In genomic region chr1:150808851-150809250, GRCh38 we compare ENCODE assay signal across 20 cellular contexts. TPM values are rescaled to one million over a fixed set of nuclear protein-coding genes. Genes with fewer than 3 reads are reported as not detected.
DNase-seq lines count a peak whose midpoint lies in the region; ATAC-seq, FAIRE-seq and TF ChIP-seq lines count a peak whose summit lies in the region.
"Had no signal": no experiment of that assay in that cellular context is flagged by ENCODE, and none has a peak within 500 bp of the region (broad histone marks: within the 10 kb centered on the region; RNA-seq: fewer than 3 reads in every experiment).

No MANE protein-coding gene starts in this region.

- no peaks in the 10 kb centered on the region for H3K27me3 Mint-ChIP-seq in neural progenitor cell (ENCODE audit: insufficient read depth, low read depth)

- DNase-seq in HCEC 1CT (peak; percentile 68), fibroblast of lung (ENCODE audit: low read depth in 2 of 2) (peak in 1 of 2 donors; percentile 33), neural progenitor cell (ENCODE audit: low spot score) (no peak), transverse colon (no peak), small intestine (no peak)
- no peak for DNase-seq in stimulated activated naive CD4-positive, alpha-beta T cell treated with Interleukin-2 at 50 U/mL for 16 hours (lab: John Stamatoyannopoulos, UW)
- DNase-seq: activated CD4-positive, alpha-beta T cell treated with anti-CD3 and anti-CD28 coated beads, Interleukin-2, amount 50 U/mL, for 48 hours; activated naive CD4-positive, alpha-beta T cell treated with anti-CD3 and anti-CD28 coated beads for 36 hours; activated T-cell treated with anti-CD3 and anti-CD28 coated beads for 4 hours; AML-193; COR-L47; KG1; NCI-H2081; NCI-H524 treated with DMSO at 0.1 percent for 48 hours; Right ventricle myocardium superior; stimulated activated CD4-positive, alpha-beta T cell treated with anti-CD3 and anti-CD28 coated beads, Interleukin-4, amount 100 ng/mL, for 4 hours had no signal

- H3K4me2 ChIP-seq in fibroblast of lung (ENCODE audit: extremely low read depth, insufficient read depth, low read length) (peak overlapping the region; percentile 81), neural progenitor cell (no peak overlapping the region)

- no peaks in the 10 kb centered on the region for H3F3A ChIP-seq in neural progenitor cell (ENCODE audit: low read depth)

- no peak for FAIRE-seq in small intestine (lab: Jason Lieb, UNC)
- FAIRE-seq: GM19239, H54 had no signal

- H2AFZ ChIP-seq in fibroblast of lung (ENCODE audit: low read length) (no peak overlapping the region), neural progenitor cell (replicated peaks) (no peak overlapping the region)

- H3K9me3 ChIP-seq in fibroblast of lung (ENCODE audit: control insufficient read depth, insufficient read depth, low read depth, low read length) (no peaks in the 10 kb centered on the region), neural progenitor cell (ENCODE audit: low read depth) (no peaks in the 10 kb centered on the region), transverse colon (no peaks in the 10 kb centered on the region), small intestine (ENCODE audit: control insufficient read depth, low read depth) (no peaks in the 10 kb centered on the region)
- H3K9me3 ChIP-seq: ascending aorta had no signal

- in situ Hi-C loops in transverse colon (cut with MboI; ENCODE audit: low pct_ligation_motif_present in 1 of 4, low pct_unique_long_range_greater_than_20kb in 1 of 4, low sequenced_read_pairs in 3 of 4) = loop anchor here in 1 of 4 donors (25.0 kb wide), 1 partner anchor 172 kb away; the partner anchor contains the start of gene ENSA

- no peak overlapping the region for H3K9ac ChIP-seq in fibroblast of lung (ENCODE audit: insufficient read depth, low read length)
- peak overlapping the region; percentile 6 for H3K9ac ChIP-seq in neural progenitor cell

- H3K36me3 ChIP-seq in fibroblast of lung (ENCODE audit: control insufficient read depth, insufficient read depth, low read length) = peaks cover 3% of the 10 kb centered on the region
- H3K36me3 ChIP-seq in neural progenitor cell = no peaks in the 10 kb centered on the region
- peaks cover 0 to 24% (median 11%) of the 10 kb centered on the region in 4 donors for H3K36me3 ChIP-seq in transverse colon
- H3K36me3 ChIP-seq in small intestine (ENCODE audit: control insufficient read depth in 2 of 2, insufficient read depth in 2 of 2, low read length in 2 of 2) = peaks cover 13 to 14% of the 10 kb centered on the region in 2 donors

- H3K4me1 Mint-ChIP-seq in neural progenitor cell = peaks cover 18% of the 10 kb centered on the region

- H3K4me3 ChIP-seq in fibroblast of lung (replicated peaks in 1 of 4; ENCODE audit: control extremely low read depth in 1 of 4, insufficient read depth in 1 of 4, low read depth in 3 of 4, low read length in 4 of 4) = peak overlapping the region in 2 of 4 experiments; percentile 42 to 62
- H3K4me3 ChIP-seq in neural progenitor cell = no peak overlapping the region
- peak overlapping the region in 1 of 4 donors; percentile 39 for H3K4me3 ChIP-seq in transverse colon
- no peak overlapping the region for H3K4me3 ChIP-seq in small intestine (ENCODE audit: low read depth in 1 of 2, low read length in 2 of 2)

- intact Hi-C loops in transverse colon (cut with DNase I; ENCODE audit: low total_unique reads) = no loop called here

- no peak for TF ChIP-seq EP300 in transverse colon (IDR thresholded peaks at IDR 0.05; ENCODE audit: low read depth)

- no peaks in the 10 kb centered on the region for H3K27me3 ChIP-seq in fibroblast of lung (ENCODE audit: control insufficient read depth, insufficient read depth, low read length)
- no peaks in the 10 kb centered on the region for H3K27me3 ChIP-seq in neural progenitor cell
- H3K27me3 ChIP-seq in transverse colon = no peaks in the 10 kb centered on the region
- H3K27me3 ChIP-seq in small intestine (ENCODE audit: control insufficient read depth in 2 of 2, insufficient read depth in 2 of 2, low read length in 2 of 2) = no peaks in the 10 kb centered on the region
- H3K27me3 ChIP-seq: ascending aorta had no signal

- no peaks in the 10 kb centered on the region for H4K20me1 ChIP-seq in fibroblast of lung (ENCODE audit: control insufficient read depth, extremely low read depth, insufficient read depth, low read length)
- no peaks in the 10 kb centered on the region for H4K20me1 ChIP-seq in neural progenitor cell (ENCODE audit: low read depth)

- no peaks in the 10 kb centered on the region for H3K36me3 Mint-ChIP-seq in neural progenitor cell

- H3K79me2 ChIP-seq in fibroblast of lung (ENCODE audit: control insufficient read depth, insufficient read depth, low read length) (no peaks in the 10 kb centered on the region), neural progenitor cell (ENCODE audit: low read depth) (no peaks in the 10 kb centered on the region)

- no peak for ATAC-seq in GM19395 (IDR thresholded peaks at IDR 0.05; ENCODE audit: unreplicated experiment)

- H3K9me3 Mint-ChIP-seq in neural progenitor cell = no peaks in the 10 kb centered on the region
- H3K9me3 Mint-ChIP-seq: activated naive CD4-positive, alpha-beta T cell treated with anti-CD3 and anti-CD28 coated beads for 36 hours had no signal

- TF ChIP-seq CTCF in fibroblast of lung (conservative IDR thresholded peaks at IDR 0.05 in 1 of 2, IDR thresholded peaks at IDR 0.05 in 1 of 2; ENCODE audit: low read depth in 1 of 2, low read length in 2 of 2) (no peak), neural progenitor cell (IDR thresholded peaks at IDR 0.05) (no peak), transverse colon (IDR thresholded peaks at IDR 0.05) (no peak)

- H3K4me1 ChIP-seq in fibroblast of lung (ENCODE audit: control insufficient read depth, extremely low read depth, insufficient read depth, low read length) = peaks cover 6% of the 10 kb centered on the region
- peaks cover 20% of the 10 kb centered on the region for H3K4me1 ChIP-seq in neural progenitor cell
- peaks cover 0 to 51% (median 12%) of the 10 kb centered on the region in 4 donors for H3K4me1 ChIP-seq in transverse colon
- H3K4me1 ChIP-seq in small intestine (ENCODE audit: control insufficient read depth in 2 of 2, insufficient read depth in 1 of 2, low read depth in 1 of 2, low read length in 1 of 2) = no peaks in the 10 kb centered on the region

- no peak overlapping the region for H3K4me3 Mint-ChIP-seq in neural progenitor cell
- H3K4me3 Mint-ChIP-seq: activated naive CD4-positive, alpha-beta T cell treated with anti-CD3 and anti-CD28 coated beads for 36 hours had no signal

- TF ChIP-seq POLR2A in transverse colon (IDR thresholded peaks at IDR 0.05) = no peak

- H3K27ac Mint-ChIP-seq in neural progenitor cell = no peak overlapping the region
- H3K27ac Mint-ChIP-seq: activated naive CD4-positive, alpha-beta T cell treated with anti-CD3 and anti-CD28 coated beads for 36 hours had no signal

- WGBS in transverse colon (ENCODE audit: low coverage in 1 of 2), 2 donors = 80 to 83% methylated on average over 1 to 2 of the region's 2 CpGs
- 67 to 96% (median 73%) methylated on average over 2 of the region's 2 CpGs for WGBS in small intestine, 3 donors

- H3K27ac ChIP-seq in fibroblast of lung (ENCODE audit: insufficient read depth, low read length) = peak overlapping the region; percentile 37
- H3K27ac ChIP-seq in neural progenitor cell = no peak overlapping the region
- H3K27ac ChIP-seq in transverse colon = peak overlapping the region; percentile 31 to 66 (median 49)
- no peak overlapping the region for H3K27ac ChIP-seq in small intestine (ENCODE audit: low read depth in 1 of 2, low read length in 1 of 2)

RNA-seq across cellular contexts. Expression of gene CTSK, which starts 0.8 kb away (rescaled TPM):
- total RNA-seq in fibroblast of lung (461 and 479 TPM in 2 replicates), neural progenitor cell (ENCODE audit: low replicate concordance) (3.9 and 6.7 TPM in 2 replicates), transverse colon (10 to 100 TPM; 13.3 to 53.2 (median 35.8) TPM)
- polyA plus RNA-seq in fibroblast of lung (209 and 361 TPM in 2 replicates), small intestine (10 to 100 TPM in 2 of 3 donors, 1 to 10 TPM in 1; 8.1 to 26.4 (median 15.7) TPM)
- 116 and 215 TPM in 2 replicates for polyA plus RNA-seq in fibroblast of lung (2012)
- polyA minus RNA-seq in fibroblast of lung (ENCODE audit: low replicate concordance) = 50.4 and 108 TPM in 2 replicates

RNA-seq across cellular contexts. Expression of gene CTSS, which starts 43.3 kb away (rescaled TPM):
- total RNA-seq in fibroblast of lung = 2.6 and 4.6 TPM in 2 replicates
- polyA plus RNA-seq in fibroblast of lung = 1.9 and 2.8 TPM in 2 replicates
- polyA plus RNA-seq in fibroblast of lung (2012) = 1.5 and 1.9 TPM in 2 replicates
- not detected in 2 replicates for polyA minus RNA-seq in fibroblast of lung (ENCODE audit: low replicate concordance)
- 0.06 TPM in 1 of 2 replicates, not detected in the other for total RNA-seq in neural progenitor cell (ENCODE audit: low replicate concordance)
- 100 to 1,000 TPM; 235 to 454 (median 330) TPM for total RNA-seq in transverse colon
- 100 to 1,000 TPM in 1 of 3 donors, 10 to 100 TPM in 2; 34.0 to 128 (median 61.6) TPM for polyA plus RNA-seq in small intestine

Comparison
In these comparisons a context has a peak if more than half of its experiments do, and no peak if none do; other contexts are left out.
1. H3K27ac ChIP-seq: peak in fibroblast of lung (single experiment) and transverse colon (4 of 4); none in neural progenitor cell (single experiment) and small intestine (0 of 2).
2. RNA of gene CTSS, which starts 43.3 kb away (total RNA-seq): 235 to 454 TPM in transverse colon; 2.6 to 4.6 TPM in fibroblast of lung and 0.06 TPM in neural progenitor cell; every median in the first group is over 10 times any median in the second.